20 cellular contexts compared by ENCODE assay signal in the genomic region with DNA sequence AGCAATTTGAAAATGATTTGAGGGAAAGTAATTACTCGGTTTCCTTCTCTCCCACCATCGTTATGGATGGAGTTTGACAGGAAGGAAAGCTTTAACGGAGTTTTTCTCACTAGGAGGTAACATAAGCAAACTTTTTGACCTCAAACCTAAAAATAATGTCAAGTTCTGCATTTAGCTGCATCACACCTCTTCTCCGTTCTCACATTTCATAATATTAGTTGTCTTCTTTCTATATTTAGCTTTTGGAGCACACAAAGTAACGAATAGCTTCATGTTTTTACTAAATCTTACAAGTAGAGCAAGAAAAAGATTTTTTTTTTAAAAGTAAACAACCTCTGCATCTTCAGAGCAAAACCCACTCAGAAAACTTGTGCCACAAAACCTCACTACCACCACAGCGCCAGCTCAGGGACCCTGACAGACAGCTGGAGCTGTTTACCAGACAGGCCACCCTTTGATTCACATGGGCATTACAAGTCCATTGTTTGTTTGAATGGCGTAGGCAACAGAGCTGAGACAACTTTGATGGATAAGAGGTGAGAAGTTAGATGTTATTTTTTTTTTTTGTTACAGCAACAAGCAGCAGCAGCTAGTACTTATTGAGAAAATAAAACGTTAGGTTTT. TPM values are rescaled to one million over a fixed set of nuclear protein-coding genes. Genes with fewer than 3 reads are reported as not detected.
DNase-seq lines count a peak whose midpoint lies in the region; ATAC-seq and TF ChIP-seq lines count a peak whose summit lies in the region.
"Had no signal": no experiment of that assay in that cellular context is flagged by ENCODE, and none has a peak within 500 bp of the region (broad histone marks: within the 10 kb centered on the region; RNA-seq: fewer than 3 reads in every experiment).

No MANE protein-coding gene starts in this region.

- no peaks in the 10 kb centered on the region for H3K27me3 ChIP-seq in CD4-positive, alpha-beta T cell (ENCODE audit: control insufficient read depth, insufficient read depth, low read length)
- no peaks in the 10 kb centered on the region for H3K27me3 ChIP-seq in left ventricle myocardium inferior (ENCODE audit: low read depth)
- H3K27me3 ChIP-seq: body of pancreas, right atrium auricular region, transverse colon had no signal

- H3K27ac ChIP-seq in CD4-positive, alpha-beta T cell (ENCODE audit: low read depth, low read length): no peak overlapping the region
- no peak overlapping the region for H3K27ac ChIP-seq in left ventricle myocardium inferior (replicated peaks)
- H3K27ac ChIP-seq: body of pancreas, right atrium auricular region, transverse colon had no signal

- POLR2A ChIA-PET in CD4-positive, alpha-beta T cell (lab: Charles Lee): interaction anchor here (0.6 to 1.2 kb wide), 6 partner anchors 18 to 99 kb away, joined by 3 to 5 read pairs (median 3); a partner anchor contains a TSS

- peaks cover 30% of the 10 kb centered on the region for H3K4me1 Mint-ChIP-seq in CD4-positive, alpha-beta T cell (ENCODE audit: low read depth)
- H3K4me1 Mint-ChIP-seq in immature natural killer cell: peaks cover 8 to 13% of the 10 kb centered on the region in 2 donors

- H3K27me3 Mint-ChIP-seq in CD4-positive, alpha-beta T cell: no peaks in the 10 kb centered on the region
- H3K27me3 Mint-ChIP-seq in immature natural killer cell (ENCODE audit: low read depth in 3 of 3): peaks cover 2 to 6% (median 4%) of the 10 kb centered on the region in 3 donors

- no peak for TF ChIP-seq CTCF in CD4-positive, alpha-beta T cell (IDR thresholded peaks at IDR 0.05)
- no peak for TF ChIP-seq CTCF in left ventricle myocardium inferior (IDR thresholded peaks at IDR 0.05; ENCODE audit: borderline replicate concordance)

- H3K4me1 ChIP-seq in left ventricle myocardium inferior: peaks cover 11% of the 10 kb centered on the region

- ATAC-seq in CD4-positive, alpha-beta T cell (ENCODE audit: poor library complexity): peak; percentile 74
- ATAC-seq in GM18867 (IDR thresholded peaks at IDR 0.05; ENCODE audit: unreplicated experiment): peak; percentile 66
- no peak for ATAC-seq in left ventricle myocardium superior
- ATAC-seq in HG02852 (IDR thresholded peaks at IDR 0.05; ENCODE audit: unreplicated experiment): no peak
- ATAC-seq: body of pancreas had no signal

- DNase-seq in CD4-positive, alpha-beta T cell: peak in 2 of 10 experiments; percentile 19 to 28
- DNase-seq in NOMO-1 (lab: John Stamatoyannopoulos, UW; ENCODE audit: unreplicated experiment in 2 of 2) (peak; percentile 64 to 68), immature natural killer cell (peak; percentile 11 to 27 (median 24)), left ventricle myocardium superior (no peak), left ventricle myocardium inferior (no peak)
- no peak for DNase-seq in activated CD4-positive, alpha-beta T cell treated with anti-CD3 and anti-CD28 coated beads, Interleukin-2, amount 50 U/mL, for 1 hour
- DNase-seq: activated CD4-positive, alpha-beta T cell treated with anti-CD3 and anti-CD28 coated beads, Interleukin-2, amount 50 U/mL, for 4 hours; activated effector memory CD4-positive, alpha-beta T cell treated with anti-CD3 and anti-CD28 coated beads, Interleukin-2, amount 50 U/mL, for 16 hours; COR-L47; GF-D8; NCI-H187 treated with DMSO at 0.1 percent for 48 hours; NCI-H774; stimulated activated CD4-positive, alpha-beta T cell treated with anti-CD3 and anti-CD28 coated beads, Interleukin-1b, Interleukin-23, amount 100 ng/mL, for 48 hours; transverse colon had no signal

- H3K4me3 ChIP-seq in left ventricle myocardium inferior: no peak overlapping the region
- H3K4me3 ChIP-seq: body of pancreas, right atrium auricular region, transverse colon had no signal

- intact Hi-C loops in CD4-positive, alpha-beta T cell (cut with DNase I, micrococcal nuclease): loop anchor here in 1 of 2 experiments (10.0 kb wide), 1 partner anchor 1340 kb away; no protein-coding TSS in a partner anchor
- intact Hi-C loops in left ventricle myocardium superior (cut with micrococcal nuclease) (no loop called here), left ventricle myocardium inferior (cut with micrococcal nuclease) (no loop called here)

- H3K36me3 Mint-ChIP-seq in CD4-positive, alpha-beta T cell (ENCODE audit: low read depth): no peaks in the 10 kb centered on the region
- no peaks in the 10 kb centered on the region for H3K36me3 Mint-ChIP-seq in immature natural killer cell

- peak overlapping the region; percentile 52 for H3K4me3 Mint-ChIP-seq in CD4-positive, alpha-beta T cell
- H3K4me3 Mint-ChIP-seq in immature natural killer cell: peak overlapping the region in 2 of 5 donors; percentile 22 to 28
- H3K4me3 Mint-ChIP-seq: nephron had no signal

- H3K9me3 Mint-ChIP-seq in CD4-positive, alpha-beta T cell: no peaks in the 10 kb centered on the region
- H3K9me3 Mint-ChIP-seq in immature natural killer cell: no peaks in the 10 kb centered on the region
- H3K9me3 Mint-ChIP-seq: nephron had no signal

- peak overlapping the region; percentile 1 for H3K27ac Mint-ChIP-seq in CD4-positive, alpha-beta T cell
- no peak overlapping the region for H3K27ac Mint-ChIP-seq in immature natural killer cell
- H3K27ac Mint-ChIP-seq: nephron had no signal

- no peaks in the 10 kb centered on the region for H3K9me3 ChIP-seq in CD4-positive, alpha-beta T cell (ENCODE audit: control insufficient read depth, low read length)
- H3K9me3 ChIP-seq in left ventricle myocardium inferior (replicated peaks): no peaks in the 10 kb centered on the region
- H3K9me3 ChIP-seq: body of pancreas, right atrium auricular region, transverse colon had no signal

- H3K36me3 ChIP-seq in left ventricle myocardium inferior: no peaks in the 10 kb centered on the region
- H3K36me3 ChIP-seq: right atrium auricular region, transverse colon had no signal

- CTCF ChIA-PET in CD4-positive, alpha-beta T cell (lab: Charles Lee): no interaction called here

RNA-seq across cellular contexts. Expression of a gene that starts 21.9 kb away (rescaled TPM):
- total RNA-seq in CD4-positive, alpha-beta T cell: 10 to 100 TPM; 93.3 to 98.1 TPM
- under 1 TPM; 0.13 to 0.97 (median 0.80) TPM for polyA plus RNA-seq in immature natural killer cell
- not detected for total RNA-seq in left ventricle myocardium superior
- total RNA-seq in left ventricle myocardium inferior: not detected
- total RNA-seq: body of pancreas, right atrium auricular region had no signal

RNA-seq across cellular contexts. Expression of a gene that starts 47.1 kb away (rescaled TPM):
- total RNA-seq in CD4-positive, alpha-beta T cell: 10 to 100 TPM; 49.8 to 52.0 TPM
- 1 to 10 TPM in 1 of 3 donors, not detected in 2; 1.1 TPM for polyA plus RNA-seq in immature natural killer cell
- not detected for total RNA-seq in left ventricle myocardium superior
- 0.11 TPM for total RNA-seq in left ventricle myocardium inferior
- total RNA-seq: body of pancreas had no signal
- polyA plus RNA-seq: liver had no signal

Comparison
In these comparisons a context has a peak if more than half of its experiments do, and no peak if none do; other contexts are left out.
1. ATAC-seq: peak in CD4-positive, alpha-beta T cell (single experiment) and GM18867 (single experiment); none in left ventricle myocardium superior (single experiment) and HG02852 (single experiment).
2. DNase-seq: peak in NOMO-1 (2 of 2) and immature natural killer cell (3 of 3); none in left ventricle myocardium superior (single experiment), left ventricle myocardium inferior (single experiment) and activated CD4-positive, alpha-beta T cell treated with anti-CD3 and anti-CD28 coated beads, Interleukin-2, amount 50 U/mL, for 1 hour (single experiment).
3. RNA of a gene that starts 21.9 kb away (total RNA-seq): 93.3 to 98.1 TPM in CD4-positive, alpha-beta T cell; not detected in left ventricle myocardium superior (single experiment) and not detected in left ventricle myocardium inferior (single experiment); every median in the first group is over 10 times any median in the second.
4. RNA of a gene that starts 47.1 kb away (total RNA-seq): 49.8 to 52.0 TPM in CD4-positive, alpha-beta T cell; 0.11 TPM in left ventricle myocardium inferior (single experiment) and not detected in left ventricle myocardium superior (single experiment); every median in the first group is over 10 times any median in the second.